Comparison of ENCODE assay signal across 19 cellular contexts in genomic region chr3:51679777-51680176, GRCh38. TPM values are rescaled to one million over a fixed set of nuclear protein-coding genes. Genes with fewer than 3 reads are reported as not detected.
DNase-seq lines count a peak whose midpoint lies in the region; ATAC-seq and TF ChIP-seq lines count a peak whose summit lies in the region.
"Had no signal": no experiment of that assay in that cellular context is flagged by ENCODE, and none has a peak within 500 bp of the region (broad histone marks: within the 10 kb centered on the region; RNA-seq: fewer than 3 reads in every experiment).

No MANE protein-coding gene starts in this region.

- peaks cover 5 to 100% (median 72%) of the 10 kb centered on the region in 4 donors for H3K4me1 Mint-ChIP-seq in CD4-positive, CD25-positive, alpha-beta regulatory T cell
- H3K4me1 Mint-ChIP-seq in activated CD4-positive, alpha-beta memory T cell treated with anti-CD3 and anti-CD28 coated beads for 36 hours (ENCODE audit: low read depth), result peaks cover 79% of the 10 kb centered on the region
- H3K4me1 Mint-ChIP-seq in mesothelial cell of epicardium, result peaks cover 5% of the 10 kb centered on the region

- ATAC-seq in CD4-positive, CD25-positive, alpha-beta regulatory T cell (ENCODE audit: low read depth in 2 of 2), result no peak
- ATAC-seq in GM21576 (IDR thresholded peaks at IDR 0.05; ENCODE audit: unreplicated experiment) (no peak), HG03135 (IDR thresholded peaks at IDR 0.05; ENCODE audit: unreplicated experiment) (no peak)
- ATAC-seq: left colon had no signal

- H3K36me3 ChIP-seq in BLaER1, result peaks cover 69% of the 10 kb centered on the region
- peaks cover 17% of the 10 kb centered on the region for H3K36me3 ChIP-seq in CD4-positive, CD25-positive, alpha-beta regulatory T cell (ENCODE audit: control insufficient read depth, insufficient read depth, low read length)
- no peaks in the 10 kb centered on the region for H3K36me3 ChIP-seq in mesendoderm (ENCODE audit: control insufficient read depth, insufficient read depth, low read length)
- H3K36me3 ChIP-seq: BE2C had no signal

- no CpG with 5 or more reads among the region's 7 CpGs for WGBS in mesendoderm (ENCODE audit: extremely low coverage, insufficient coverage, low lambda C conversion rate)

- no peak for DNase-seq in CD4-positive, CD25-positive, alpha-beta regulatory T cell
- no peak for DNase-seq in activated CD4-positive, alpha-beta memory T cell treated with anti-CD3 and anti-CD28 coated beads for 36 hours
- no peak for DNase-seq in mesendoderm
- DNase-seq in mesothelial cell of epicardium (ENCODE audit: low spot score in 2 of 2, unreplicated experiment in 2 of 2), result no peak
- DNase-seq: activated CD4-positive, CD25-positive, alpha-beta regulatory T cell; BE2C; KG1; left colon; NCI-H1048; NCI-H2081 treated with DMSO at 0.1 percent for 48 hours; NCI-H510A; Right ventricle myocardium superior; sigmoid colon; stimulated activated CD4-positive, alpha-beta T cell treated with anti-CD3 and anti-CD28 coated beads, Interleukin-4, amount 100 ng/mL, for 24 hours had no signal

- peaks cover 57% of the 10 kb centered on the region for H3K4me1 ChIP-seq in BLaER1
- peaks cover 98% of the 10 kb centered on the region for H3K4me1 ChIP-seq in CD4-positive, CD25-positive, alpha-beta regulatory T cell (ENCODE audit: control insufficient read depth, insufficient read depth, low read length, poor library complexity, severe bottlenecking)
- peaks cover 4% of the 10 kb centered on the region for H3K4me1 ChIP-seq in mesendoderm (ENCODE audit: control insufficient read depth, low read depth, low read length)
- H3K4me1 ChIP-seq: BE2C, parathyroid adenoma had no signal

- H4K20me1 ChIP-seq in BLaER1, result peaks cover 98% of the 10 kb centered on the region

- intact Hi-C loops in activated CD4-positive, alpha-beta memory T cell treated with anti-CD3 and anti-CD28 coated beads for 36 hours (cut with micrococcal nuclease), result loop anchor here (10.0 kb wide), 3 partner anchors 265 to 375 kb away; partner anchors contain the start of genes ABHD14A, ABHD14B, DUSP7 and PARP3

- H3K36me3 Mint-ChIP-seq in CD4-positive, CD25-positive, alpha-beta regulatory T cell, result peaks cover 25% of the 10 kb centered on the region
- H3K36me3 Mint-ChIP-seq in activated CD4-positive, alpha-beta memory T cell treated with anti-CD3 and anti-CD28 coated beads for 36 hours, result peaks cover 20% of the 10 kb centered on the region
- H3K36me3 Mint-ChIP-seq in mesothelial cell of epicardium, result peaks cover 6% of the 10 kb centered on the region

- no peak overlapping the region for H4K8ac ChIP-seq in mesendoderm (ENCODE audit: low read depth, low read length)

- H3K79me1 ChIP-seq in mesendoderm (ENCODE audit: low read length), result no peaks in the 10 kb centered on the region

- no peak overlapping the region for H4K5ac ChIP-seq in mesendoderm (ENCODE audit: low read length)

- CTCF ChIA-PET in activated CD4-positive, alpha-beta memory T cell treated with anti-CD3 and anti-CD28 coated beads for 36 hours (lab: Charles Lee), result interaction anchor here (0.9 to 7.3 kb wide), 4 partner anchors 9 to 178 kb away, joined by 3 to 202 read pairs (median 86); partner anchors contain the start of genes DCAF1 and TEX264

- TF ChIP-seq CTCF in mesothelial cell of epicardium (IDR thresholded peaks at IDR 0.05; ENCODE audit: unreplicated experiment), result no peak

- H3K23ac ChIP-seq in mesendoderm (ENCODE audit: low read length), result no peak overlapping the region

- peak overlapping the region in 2 of 4 donors; percentile 22 to 66 for H3K4me3 Mint-ChIP-seq in CD4-positive, CD25-positive, alpha-beta regulatory T cell
- H3K4me3 Mint-ChIP-seq in activated CD4-positive, alpha-beta memory T cell treated with anti-CD3 and anti-CD28 coated beads for 36 hours, result no peak overlapping the region
- H3K4me3 Mint-ChIP-seq in mesothelial cell of epicardium, result no peak overlapping the region

- no peak overlapping the region for H2BK5ac ChIP-seq in mesendoderm (ENCODE audit: low read length)

- no peak overlapping the region for H2BK15ac ChIP-seq in mesendoderm (replicated peaks; ENCODE audit: low read depth)

- POLR2A ChIA-PET in activated CD4-positive, alpha-beta memory T cell treated with anti-CD3 and anti-CD28 coated beads for 36 hours (lab: Charles Lee), result no interaction called here

- H3K4me3 ChIP-seq in BLaER1 (no peak overlapping the region), mesendoderm (ENCODE audit: low read length) (no peak overlapping the region)
- no peak overlapping the region for H3K4me3 ChIP-seq in CD4-positive, CD25-positive, alpha-beta regulatory T cell (ENCODE audit: low read depth, low read length)
- H3K4me3 ChIP-seq: sigmoid colon had no signal

- H3K27me3 Mint-ChIP-seq in CD4-positive, CD25-positive, alpha-beta regulatory T cell, result no peaks in the 10 kb centered on the region
- H3K27me3 Mint-ChIP-seq in activated CD4-positive, alpha-beta memory T cell treated with anti-CD3 and anti-CD28 coated beads for 36 hours, result no peaks in the 10 kb centered on the region
- no peaks in the 10 kb centered on the region for H3K27me3 Mint-ChIP-seq in mesothelial cell of epicardium (ENCODE audit: low read depth)

- H3K79me2 ChIP-seq in mesendoderm (ENCODE audit: control insufficient read depth, insufficient read depth, low read length), result no peaks in the 10 kb centered on the region

- peak overlapping the region; percentile 55; the same call in 1 of the 2 replicates for H3K27ac ChIP-seq in BLaER1
- no peak overlapping the region for H3K27ac ChIP-seq in CD4-positive, CD25-positive, alpha-beta regulatory T cell (ENCODE audit: insufficient read depth, low read length, poor library complexity, severe bottlenecking)
- no peak overlapping the region for H3K27ac ChIP-seq in mesendoderm (ENCODE audit: low read depth, low read length)
- H3K27ac ChIP-seq: parathyroid adenoma, sigmoid colon had no signal

- H3K9me3 ChIP-seq in BLaER1, result no peaks in the 10 kb centered on the region
- H3K9me3 ChIP-seq in CD4-positive, CD25-positive, alpha-beta regulatory T cell (ENCODE audit: control insufficient read depth in 2 of 2, low read length in 2 of 2), result no peaks in the 10 kb centered on the region
- H3K9me3 ChIP-seq: BE2C, sigmoid colon had no signal

- H2AK5ac ChIP-seq in mesendoderm (ENCODE audit: low read length), result no peak overlapping the region

- H3K4me2 ChIP-seq in BLaER1 (peak overlapping the region; percentile 87), mesendoderm (ENCODE audit: low read length) (no peak overlapping the region)

- H3K56ac ChIP-seq in mesendoderm (ENCODE audit: low read length), result peak overlapping the region; percentile 25

- peak overlapping the region; percentile 83 to 92 (median 88) for H3K27ac Mint-ChIP-seq in CD4-positive, CD25-positive, alpha-beta regulatory T cell
- peak overlapping the region; percentile 57 for H3K27ac Mint-ChIP-seq in activated CD4-positive, alpha-beta memory T cell treated with anti-CD3 and anti-CD28 coated beads for 36 hours
- no peak overlapping the region for H3K27ac Mint-ChIP-seq in mesothelial cell of epicardium

- H2BK120ac ChIP-seq in mesendoderm (ENCODE audit: low read depth, low read length), result no peak overlapping the region

- H3K4ac ChIP-seq in mesendoderm (ENCODE audit: low read depth, low read length), result no peak overlapping the region

- no peaks in the 10 kb centered on the region for H3K9me3 Mint-ChIP-seq in CD4-positive, CD25-positive, alpha-beta regulatory T cell
- no peaks in the 10 kb centered on the region for H3K9me3 Mint-ChIP-seq in activated CD4-positive, alpha-beta memory T cell treated with anti-CD3 and anti-CD28 coated beads for 36 hours
- no peaks in the 10 kb centered on the region for H3K9me3 Mint-ChIP-seq in mesothelial cell of epicardium

- no peak overlapping the region for H3K18ac ChIP-seq in mesendoderm (ENCODE audit: low read length)

- H3K9ac ChIP-seq in BLaER1, result peak overlapping the region; percentile 54; the same call in 1 of the 2 replicates
- no peak overlapping the region for H3K9ac ChIP-seq in mesendoderm (ENCODE audit: low read length)
- H3K9ac ChIP-seq: parathyroid adenoma had no signal

- H3K27me3 ChIP-seq in BLaER1 (no peaks in the 10 kb centered on the region), mesendoderm (ENCODE audit: insufficient read depth, low read length, poor library complexity) (no peaks in the 10 kb centered on the region)
- no peaks in the 10 kb centered on the region for H3K27me3 ChIP-seq in CD4-positive, CD25-positive, alpha-beta regulatory T cell (ENCODE audit: control insufficient read depth, insufficient read depth, low read length)
- H3K27me3 ChIP-seq: BE2C, sigmoid colon had no signal

RNA-seq across cellular contexts. Expression of gene TEX264, which starts 8.7 kb away (rescaled TPM):
- total RNA-seq in CD4-positive, CD25-positive, alpha-beta regulatory T cell, result 47.0 TPM
- polyA plus RNA-seq in CD4-positive, CD25-positive, alpha-beta regulatory T cell, result 100 to 1,000 TPM; 133 to 165 (median 139) TPM
- 10 to 100 TPM; 44.9 to 45.2 TPM for total RNA-seq in activated CD4-positive, alpha-beta memory T cell treated with anti-CD3 and anti-CD28 coated beads for 36 hours
- 7.8 TPM for polyA plus RNA-seq in mesendoderm (2013, experiment 1 of 2)
- 6.9 TPM for polyA plus RNA-seq in mesendoderm (2013, experiment 2 of 2)
- 37.8 to 39.7 TPM (median 38.6 TPM) in 3 replicates for total RNA-seq in mesothelial cell of epicardium

RNA-seq across cellular contexts. Expression of gene GRM2, which starts 27.1 kb away (rescaled TPM):
- total RNA-seq in CD4-positive, CD25-positive, alpha-beta regulatory T cell, result 3.0 TPM
- polyA plus RNA-seq in CD4-positive, CD25-positive, alpha-beta regulatory T cell, result under 1 TPM in 1 of 4 donors, not detected in 3; 0.29 TPM
- under 1 TPM; 0.22 to 0.29 TPM for total RNA-seq in activated CD4-positive, alpha-beta memory T cell treated with anti-CD3 and anti-CD28 coated beads for 36 hours
- polyA plus RNA-seq in mesendoderm (2013, experiment 1 of 2), result 2.7 TPM
- 2.4 TPM for polyA plus RNA-seq in mesendoderm (2013, experiment 2 of 2)
- 0.66 to 1.0 TPM (median 0.98 TPM) in 3 replicates for total RNA-seq in mesothelial cell of epicardium
- total RNA-seq: fibroblast of villous mesenchyme, left colon had no signal
